ENCODE assay signal across 24 cellular contexts in genomic region chr1:181413195-181413815, GRCh38.
DNase-seq lines count a peak whose midpoint lies in the region; ATAC-seq, FAIRE-seq and TF ChIP-seq lines count a peak whose summit lies in the region.
"Had no signal": no experiment of that assay in that cellular context is flagged by ENCODE, and none has a peak within 500 bp of the region (broad histone marks: within the 10 kb centered on the region; RNA-seq: fewer than 3 reads in every experiment).

No MANE protein-coding gene starts in this region.

- no peaks in the 10 kb centered on the region for H3K4me1 Mint-ChIP-seq in stimulated activated naive CD8-positive, alpha-beta T cell treated with anti-CD3 and anti-CD28 coated beads, Interleukin-15, amount 100 ng/mL, for 72 hours
- no peaks in the 10 kb centered on the region for H3K4me1 Mint-ChIP-seq in CD4-positive, alpha-beta memory T cell
- H3K4me1 Mint-ChIP-seq: B cell; CD8-positive, alpha-beta memory T cell; H9 had no signal

- TF ChIP-seq CTCF in H1 (IDR thresholded peaks at IDR 0.05; ENCODE audit: control extremely low read depth in 1 of 3, insufficient read depth in 1 of 3, low read depth in 1 of 3, low read length in 3 of 3) (no peak), upper lobe of right lung (IDR thresholded peaks at IDR 0.05) (no peak)

- H3K9me3 Mint-ChIP-seq in stimulated activated naive CD8-positive, alpha-beta T cell treated with anti-CD3 and anti-CD28 coated beads, Interleukin-15, amount 100 ng/mL, for 72 hours = no peaks in the 10 kb centered on the region
- peaks cover 0 to 5% (median 0%) of the 10 kb centered on the region in 8 donors for H3K9me3 Mint-ChIP-seq in CD4-positive, alpha-beta memory T cell
- H3K9me3 Mint-ChIP-seq: CD8-positive, alpha-beta memory T cell; H9 had no signal

- no peak for DNase-seq in stimulated activated naive CD8-positive, alpha-beta T cell treated with anti-CD3 and anti-CD28 coated beads, Interleukin-15, amount 100 ng/mL, for 72 hours
- no peak for DNase-seq in stimulated activated naive CD8-positive, alpha-beta T cell treated with anti-CD3 and anti-CD28 coated beads, Interleukin-15, Interleukin-2, amounts not matched to agents 100 U/mL and 50 U/mL, for 24 hours
- DNase-seq in H1 (ENCODE audit: low read depth in 1 of 2, low spot score in 2 of 2) (no peak), neuronal stem cell (ENCODE audit: low spot score) (no peak), upper lobe of right lung (no peak), DMS53 treated with DMSO at 0.1 percent for 48 hours (lab: John Stamatoyannopoulos, UW; ENCODE audit: unreplicated experiment) (no peak), GM19239 (ENCODE audit: insufficient read length, low spot score) (no peak)
- no peak for DNase-seq in CD4-positive, alpha-beta memory T cell
- DNase-seq: CD4-positive, CD25-positive, alpha-beta regulatory T cell; CD8-positive, alpha-beta memory T cell; DMS 273 treated with DMSO at 0.1 percent for 48 hours; DMS79 treated with DMSO at 0.1 percent for 48 hours; GF-D8; GM23248; H9 had no signal

- no peak overlapping the region for H2AK5ac ChIP-seq in H1 (ENCODE audit: low read depth, low read length)
- H2AK5ac ChIP-seq in neuronal stem cell (ENCODE audit: low read depth, low read length) = no peak overlapping the region

- no peak overlapping the region for H3K4me3 Mint-ChIP-seq in stimulated activated naive CD8-positive, alpha-beta T cell treated with anti-CD3 and anti-CD28 coated beads, Interleukin-15, amount 100 ng/mL, for 72 hours
- H3K4me3 Mint-ChIP-seq in CD4-positive, alpha-beta memory T cell = no peak overlapping the region
- H3K4me3 Mint-ChIP-seq: B cell; CD4-positive, CD25-positive, alpha-beta regulatory T cell; CD8-positive, alpha-beta memory T cell; H9 had no signal

- H3K56ac ChIP-seq in H1 (replicated peaks; ENCODE audit: insufficient read length, low read depth, low read length) = no peak overlapping the region

- intact Hi-C loops in upper lobe of right lung (cut with DNase I) = no loop called here
- intact Hi-C loops in CD4-positive, alpha-beta memory T cell (cut with micrococcal nuclease) = no loop called here

- H3K9me3 ChIP-seq in H1 (ENCODE audit: insufficient read depth in 2 of 2, low read depth in 1 of 2, low read length in 1 of 2) = no peaks in the 10 kb centered on the region
- no peaks in the 10 kb centered on the region for H3K9me3 ChIP-seq in neuronal stem cell (replicated peaks in 1 of 2; ENCODE audit: control insufficient read depth in 2 of 2, insufficient read depth in 1 of 2, low read depth in 1 of 2, low read length in 2 of 2)
- H3K9me3 ChIP-seq in upper lobe of right lung = no peaks in the 10 kb centered on the region
- H3K9me3 ChIP-seq in CD4-positive, alpha-beta memory T cell (ENCODE audit: control insufficient read depth in 1 of 2, low read length in 2 of 2) = no peaks in the 10 kb centered on the region
- H3K9me3 ChIP-seq: BLaER1 had no signal

- H3K36me3 ChIP-seq in H1 (ENCODE audit: control insufficient read depth in 2 of 4, insufficient read depth in 4 of 4, low read length in 3 of 4) = no peaks in the 10 kb centered on the region
- H3K36me3 ChIP-seq in neuronal stem cell (replicated peaks in 1 of 2; ENCODE audit: control insufficient read depth in 2 of 2, insufficient read depth in 2 of 2, low read length in 2 of 2) = no peaks in the 10 kb centered on the region
- no peaks in the 10 kb centered on the region for H3K36me3 ChIP-seq in upper lobe of right lung
- no peaks in the 10 kb centered on the region for H3K36me3 ChIP-seq in CD4-positive, alpha-beta memory T cell (ENCODE audit: insufficient read depth, low read length)
- H3K36me3 ChIP-seq: BLaER1 had no signal

- H3K27me3 ChIP-seq in H1 (replicated peaks in 1 of 4; ENCODE audit: control insufficient read depth in 3 of 4, extremely low read depth in 1 of 4, insufficient read depth in 3 of 4, low read length in 3 of 4) (no peaks in the 10 kb centered on the region), neuronal stem cell (ENCODE audit: control insufficient read depth in 3 of 3, insufficient read depth in 3 of 3, low read depth in 1 of 3, low read length in 3 of 3) (no peaks in the 10 kb centered on the region), upper lobe of right lung (peaks cover 4% of the 10 kb centered on the region)
- H3K27me3 ChIP-seq in CD4-positive, alpha-beta memory T cell (ENCODE audit: insufficient read depth, low read length) = no peaks in the 10 kb centered on the region
- H3K27me3 ChIP-seq: BLaER1 had no signal

- TF ChIP-seq EP300 in H1 (IDR thresholded peaks at IDR 0.05; ENCODE audit: borderline replicate concordance in 1 of 2, low read depth in 2 of 2, low read length in 2 of 2) = no peak

- H3K27ac ChIP-seq in H1 (ENCODE audit: low read depth, low read length) (no peak overlapping the region), neuronal stem cell (replicated peaks; ENCODE audit: low read length) (no peak overlapping the region), upper lobe of right lung (no peak overlapping the region)
- no peak overlapping the region for H3K27ac ChIP-seq in CD4-positive, alpha-beta memory T cell (ENCODE audit: low read depth, low read length)
- H3K27ac ChIP-seq: 22Rv1, BLaER1, C4-2B, GM23248 had no signal

- H4K20me1 ChIP-seq in H1 (replicated peaks in 1 of 2; ENCODE audit: control insufficient read depth in 1 of 2, insufficient read depth in 2 of 2, low read length in 2 of 2) = no peaks in the 10 kb centered on the region
- H4K20me1 ChIP-seq: BLaER1 had no signal

- no peak overlapping the region for H3K4me3 ChIP-seq in H1 (ENCODE audit: extremely low read depth in 1 of 4, insufficient read depth in 2 of 4, low read depth in 3 of 4, low read length in 4 of 4)
- H3K4me3 ChIP-seq in neuronal stem cell (ENCODE audit: low read length in 2 of 2) = no peak overlapping the region
- no peak overlapping the region for H3K4me3 ChIP-seq in upper lobe of right lung
- H3K4me3 ChIP-seq in CD4-positive, alpha-beta memory T cell (ENCODE audit: low read length in 2 of 2) = no peak overlapping the region
- H3K4me3 ChIP-seq: BLaER1, GM23248 had no signal

- H4K8ac ChIP-seq in H1 (ENCODE audit: extremely low read depth, insufficient read depth, low read length) (no peak overlapping the region), neuronal stem cell (ENCODE audit: low read depth, low read length) (no peak overlapping the region)

- H3K18ac ChIP-seq in H1 (ENCODE audit: extremely low read depth, low read length) = no peak overlapping the region
- peak overlapping the region; percentile 22 for H3K18ac ChIP-seq in neuronal stem cell (ENCODE audit: low read length)

- no peak overlapping the region for H2BK15ac ChIP-seq in H1 (ENCODE audit: low read length)
- no peak overlapping the region for H2BK15ac ChIP-seq in neuronal stem cell (ENCODE audit: low read length)

- no peak for TF ChIP-seq RAD21 in H1 (IDR thresholded peaks at IDR 0.05 in 1 of 2, conservative IDR thresholded peaks at IDR 0.05 in 1 of 2; ENCODE audit: low read depth in 2 of 2, low read length in 2 of 2)

- H3K23me2 ChIP-seq in H1 (ENCODE audit: low read depth, low read length) = no peaks in the 10 kb centered on the region

- H2AFZ ChIP-seq in H1 (ENCODE audit: low read length) (no peak overlapping the region), neuronal stem cell (ENCODE audit: low read length) (no peak overlapping the region)
- H2AFZ ChIP-seq: GM23248 had no signal

- H2BK120ac ChIP-seq in H1 (replicated peaks; ENCODE audit: low read depth, low read length) (no peak overlapping the region), neuronal stem cell (ENCODE audit: low read depth, low read length) (no peak overlapping the region)

- H4K91ac ChIP-seq in H1 (replicated peaks; ENCODE audit: insufficient read length, low read length) = no peak overlapping the region
- no peak overlapping the region for H4K91ac ChIP-seq in neuronal stem cell (ENCODE audit: low read depth, low read length, poor library complexity)

- H3K27me3 Mint-ChIP-seq in stimulated activated naive CD8-positive, alpha-beta T cell treated with anti-CD3 and anti-CD28 coated beads, Interleukin-15, amount 100 ng/mL, for 72 hours = no peaks in the 10 kb centered on the region
- peaks cover 3 to 6% of the 10 kb centered on the region in 2 donors for H3K27me3 Mint-ChIP-seq in CD4-positive, alpha-beta memory T cell

- POLR2A ChIA-PET in H1 (lab: Charles Lee; ENCODE audit: partially characterized antibody) = no interaction called here
- POLR2A ChIA-PET in CD4-positive, alpha-beta memory T cell (lab: Charles Lee; ENCODE audit: partially characterized antibody) = no interaction called here

- H2BK20ac ChIP-seq in H1 (ENCODE audit: low read length) = no peak overlapping the region

- H3K4ac ChIP-seq in H1 (replicated peaks; ENCODE audit: insufficient read length, low read depth, low read length) (no peak overlapping the region), neuronal stem cell (ENCODE audit: low read length) (no peak overlapping the region)

- H3K14ac ChIP-seq in H1 (ENCODE audit: insufficient read length) (no peak overlapping the region), neuronal stem cell (ENCODE audit: low read length) (peak overlapping the region; percentile 15)

- H3K23ac ChIP-seq in H1 (ENCODE audit: insufficient read length) = no peak overlapping the region
- no peak overlapping the region for H3K23ac ChIP-seq in neuronal stem cell (ENCODE audit: low read depth, low read length, poor library complexity)

- H2BK5ac ChIP-seq in H1 (ENCODE audit: low read depth, low read length) = no peak overlapping the region
- H2BK5ac ChIP-seq in neuronal stem cell (ENCODE audit: low read length) = no peak overlapping the region

- H3K4me1 ChIP-seq in H1 (replicated peaks in 1 of 4; ENCODE audit: control insufficient read depth in 3 of 4, insufficient read depth in 4 of 4, low read length in 3 of 4) = no peaks in the 10 kb centered on the region
- no peaks in the 10 kb centered on the region for H3K4me1 ChIP-seq in neuronal stem cell (ENCODE audit: control insufficient read depth in 2 of 2, insufficient read depth in 1 of 2, low read depth in 1 of 2, low read length in 2 of 2)
- no peaks in the 10 kb centered on the region for H3K4me1 ChIP-seq in upper lobe of right lung
- no peaks in the 10 kb centered on the region for H3K4me1 ChIP-seq in CD4-positive, alpha-beta memory T cell (ENCODE audit: insufficient read depth, low read length)
- H3K4me1 ChIP-seq: BLaER1 had no signal

- peak; percentile 48 for ATAC-seq in stimulated activated naive CD8-positive, alpha-beta T cell treated with anti-CD3 and anti-CD28 coated beads, Interleukin-15, amount 100 ng/mL, for 72 hours
- no peak for ATAC-seq in stimulated activated naive CD8-positive, alpha-beta T cell treated with anti-CD3 and anti-CD28 coated beads, Interleukin-15, Interleukin-2, amounts not matched to agents 100 U/mL and 50 U/mL, for 24 hours
- ATAC-seq in upper lobe of right lung = peak; percentile 27
- ATAC-seq: HCT116 had no signal

- FAIRE-seq in H1 (lab: Jason Lieb, UNC) = no peak
- no peak for FAIRE-seq in GM19239 (lab: Jason Lieb, UNC)
- FAIRE-seq: A204.1, D721Med, GM12891, GM18507 had no signal

- no peaks in the 10 kb centered on the region for H3K79me2 ChIP-seq in H1 (ENCODE audit: control insufficient read depth in 1 of 2, insufficient read depth in 2 of 2, low read length in 2 of 2)

- H3K27ac Mint-ChIP-seq in stimulated activated naive CD8-positive, alpha-beta T cell treated with anti-CD3 and anti-CD28 coated beads, Interleukin-15, amount 100 ng/mL, for 72 hours = no peak overlapping the region
- no peak overlapping the region for H3K27ac Mint-ChIP-seq in CD4-positive, alpha-beta memory T cell
- H3K27ac Mint-ChIP-seq: B cell; CD4-positive, CD25-positive, alpha-beta regulatory T cell; CD8-positive, alpha-beta memory T cell; H9 had no signal

- no peak for TF ChIP-seq POLR2A in H1 (IDR thresholded peaks at IDR 0.05; ENCODE audit: control extremely low read depth in 1 of 2, low read depth in 2 of 2, low read length in 2 of 2)

- CTCF ChIA-PET in H1 (lab: Charles Lee; ENCODE audit: partially characterized antibody) = interaction anchor here (0.7 to 4.6 kb wide), 3 partner anchors 96 to 229 kb away, joined by 3 to 22 read pairs (median 3); no protein-coding TSS in a partner anchor
- CTCF ChIA-PET in CD4-positive, alpha-beta memory T cell (lab: Charles Lee; ENCODE audit: partially characterized antibody) = no interaction called here

- H3K4me2 ChIP-seq in H1 (ENCODE audit: insufficient read depth in 1 of 2, low read depth in 2 of 2, low read length in 2 of 2) = no peak overlapping the region
- H3K4me2 ChIP-seq in neuronal stem cell (ENCODE audit: insufficient read depth, low read length, poor library complexity, severe bottlenecking) = no peak overlapping the region
- H3K4me2 ChIP-seq: BLaER1 had no signal

- no peaks in the 10 kb centered on the region for H3K36me3 Mint-ChIP-seq in CD4-positive, alpha-beta memory T cell
- H3K36me3 Mint-ChIP-seq: CD4-positive, CD25-positive, alpha-beta regulatory T cell had no signal

- 95% methylated on average over 44 of the region's 56 CpGs; no CpG with 5 or more reads in 1 of the 2 experiments for WGBS in H1 (ENCODE audit: extremely low coverage in 1 of 2, insufficient coverage in 1 of 2, insufficient read length in 1 of 2, insufficient replicate concordance in 2 of 2, low coverage in 1 of 2, low lambda C conversion rate in 2 of 2, missing lambda C conversion rate in 1 of 2), 2 experiments
- WGBS in neuronal stem cell (ENCODE audit: extremely low coverage in 2 of 2, insufficient read length in 2 of 2, insufficient replicate concordance in 1 of 2), 2 donors = no CpG with 5 or more reads among the region's 56 CpGs

- H3K79me1 ChIP-seq in H1 (ENCODE audit: low read depth, low read length) (no peaks in the 10 kb centered on the region), neuronal stem cell (ENCODE audit: low read depth, low read length) (no peaks in the 10 kb centered on the region)

- H2BK12ac ChIP-seq in H1 (ENCODE audit: low read depth, low read length) = no peak overlapping the region
- H2BK12ac ChIP-seq in neuronal stem cell (ENCODE audit: low read length) = no peak overlapping the region

- no peak overlapping the region for H4K5ac ChIP-seq in H1 (ENCODE audit: insufficient read length, low read depth, low read length)

- no peak overlapping the region for H3K9ac ChIP-seq in H1 (replicated peaks in 1 of 4; ENCODE audit: extremely low read depth in 1 of 4, low read depth in 3 of 4, low read length in 3 of 4)
- H3K9ac ChIP-seq in neuronal stem cell (ENCODE audit: low read depth, low read length, poor library complexity) = no peak overlapping the region
- H3K9ac ChIP-seq: BLaER1, GM23248 had no signal
